In genomic region chr18:13216092-13216582, GRCh38 we compare ENCODE assay signal across 9 cellular contexts. TPM values are rescaled to one million over a fixed set of nuclear protein-coding genes. Genes with fewer than 3 reads are reported as not detected.
DNase-seq lines count a peak whose midpoint lies in the region; ATAC-seq, FAIRE-seq and TF ChIP-seq lines count a peak whose summit lies in the region.
"Had no signal": no experiment of that assay in that cellular context is flagged by ENCODE, and none has a peak within 500 bp of the region (broad histone marks: within the 10 kb centered on the region; RNA-seq: fewer than 3 reads in every experiment).

No MANE protein-coding gene starts in this region.

- no peak overlapping the region for H3K9ac ChIP-seq in mesendoderm (ENCODE audit: low read length)

- peak overlapping the region; percentile 98 for H3K4me3 Mint-ChIP-seq in CD4-positive, alpha-beta T cell

- no peaks in the 10 kb centered on the region for H3K36me3 ChIP-seq in mesendoderm (ENCODE audit: control insufficient read depth, insufficient read depth, low read length)

- WGBS in mesendoderm (ENCODE audit: extremely low coverage, insufficient coverage, low lambda C conversion rate), result no CpG with 5 or more reads among the region's 8 CpGs

- H3K4me2 ChIP-seq in mesendoderm (ENCODE audit: low read length), result no peak overlapping the region
- H3K4me2 ChIP-seq: PC-9 had no signal

- no peaks in the 10 kb centered on the region for H3K4me1 ChIP-seq in mesendoderm (ENCODE audit: control insufficient read depth, low read depth, low read length)

- H3K9me3 ChIP-seq in CD4-positive, alpha-beta T cell (ENCODE audit: control insufficient read depth, low read length), result no peaks in the 10 kb centered on the region

- peaks cover 35% of the 10 kb centered on the region for H3K4me1 Mint-ChIP-seq in CD4-positive, alpha-beta T cell (ENCODE audit: low read depth)

- no peak overlapping the region for H2BK15ac ChIP-seq in mesendoderm (replicated peaks; ENCODE audit: low read depth)

- no peaks in the 10 kb centered on the region for H3K9me3 Mint-ChIP-seq in CD4-positive, alpha-beta T cell

- H3K4me3 ChIP-seq in HFF-Myc (replicated peaks; ENCODE audit: low read depth, low read length) (no peak overlapping the region), mesendoderm (ENCODE audit: low read length) (no peak overlapping the region)
- H3K4me3 ChIP-seq: PC-9 had no signal

- peak; percentile 81 for TF ChIP-seq CTCF in CD4-positive, alpha-beta T cell (IDR thresholded peaks at IDR 0.05)
- TF ChIP-seq CTCF in HFF-Myc (IDR thresholded peaks at IDR 0.05; ENCODE audit: low read depth, low read length, missing control alignments), result peak; percentile 60

- H3K27ac Mint-ChIP-seq in CD4-positive, alpha-beta T cell, result peak overlapping the region; percentile 90

- peak overlapping the region; percentile 15 for H3K27ac ChIP-seq in CD4-positive, alpha-beta T cell (ENCODE audit: low read depth, low read length)
- no peak overlapping the region for H3K27ac ChIP-seq in mesendoderm (ENCODE audit: low read depth, low read length)
- H3K27ac ChIP-seq: PC-9 had no signal

- H3K23ac ChIP-seq in mesendoderm (ENCODE audit: low read length), result no peak overlapping the region

- no peak overlapping the region for H3K18ac ChIP-seq in mesendoderm (ENCODE audit: low read length)

- peak; percentile 48 for FAIRE-seq in endometrium (lab: Jason Lieb, UNC)

- H3K36me3 Mint-ChIP-seq in CD4-positive, alpha-beta T cell (ENCODE audit: low read depth), result peaks cover 7% of the 10 kb centered on the region

- peaks cover 5% of the 10 kb centered on the region for H3K27me3 ChIP-seq in CD4-positive, alpha-beta T cell (ENCODE audit: control insufficient read depth, insufficient read depth, low read length)
- no peaks in the 10 kb centered on the region for H3K27me3 ChIP-seq in mesendoderm (ENCODE audit: insufficient read depth, low read length, poor library complexity)

- intact Hi-C loops in CD4-positive, alpha-beta T cell (cut with DNase I, micrococcal nuclease), result loop anchor here (1.0 to 10.0 kb wide), 13 partner anchors 51 to 586 kb away; partner anchors contain the start of genes FAM210A (in 2 of the 2) and RNMT (in 2 of the 2)

- H3K27me3 Mint-ChIP-seq in CD4-positive, alpha-beta T cell, result peaks cover 9% of the 10 kb centered on the region

- no peaks in the 10 kb centered on the region for H3K79me2 ChIP-seq in mesendoderm (ENCODE audit: control insufficient read depth, insufficient read depth, low read length)

- POLR2A ChIA-PET in CD4-positive, alpha-beta T cell (lab: Charles Lee), result interaction anchor here (0.7 to 1.9 kb wide), 17 partner anchors 51 to 513 kb away, joined by 3 to 12 read pairs (median 4); partner anchors contain the start of genes FAM210A and RNMT

- CTCF ChIA-PET in CD4-positive, alpha-beta T cell (lab: Charles Lee), result interaction anchor here (0.6 to 1.9 kb wide), 23 partner anchors 9 to 415 kb away, joined by 3 to 7 read pairs (median 3); no protein-coding TSS in a partner anchor

- H2AK5ac ChIP-seq in mesendoderm (ENCODE audit: low read length), result no peak overlapping the region

- DNase-seq in CD4-positive, alpha-beta T cell, result peak; percentile 30 to 61 (median 44)
- DNase-seq in HFF-Myc (ENCODE audit: extremely low read depth, low read depth) (peak; percentile 27), NCI-H82 treated with DMSO at 0.1 percent for 48 hours (lab: John Stamatoyannopoulos, UW; ENCODE audit: unreplicated experiment) (peak; percentile 24), mesendoderm (peak; percentile 79)
- DNase-seq in activated CD8-positive, alpha-beta memory T cell treated with anti-CD3 and anti-CD28 coated beads, Interleukin-2, amount 50 U/mL, for 1 hour (ENCODE audit: extremely low read depth), result peak; percentile 28
- peak; percentile 60 for DNase-seq in stimulated activated naive CD8-positive, alpha-beta T cell treated with anti-CD3 and anti-CD28 coated beads, Interleukin-15, Interleukin-2, amounts not matched to agents 100 U/mL and 50 U/mL, for 24 hours

- peak; percentile 57 for ATAC-seq in CD4-positive, alpha-beta T cell (ENCODE audit: poor library complexity)
- ATAC-seq in stimulated activated naive CD8-positive, alpha-beta T cell treated with anti-CD3 and anti-CD28 coated beads, Interleukin-15, Interleukin-2, amounts not matched to agents 100 U/mL and 50 U/mL, for 24 hours, result peak; percentile 71
- no peak for ATAC-seq in GM21526 (IDR thresholded peaks at IDR 0.05; ENCODE audit: low FRiP score, unreplicated experiment)

- H4K8ac ChIP-seq in mesendoderm (ENCODE audit: low read depth, low read length), result no peak overlapping the region

- no peak overlapping the region for H4K5ac ChIP-seq in mesendoderm (ENCODE audit: low read length)

- no peak overlapping the region for H3K56ac ChIP-seq in mesendoderm (ENCODE audit: low read length)

- H2BK5ac ChIP-seq in mesendoderm (ENCODE audit: low read length), result no peak overlapping the region

- no peaks in the 10 kb centered on the region for H3K79me1 ChIP-seq in mesendoderm (ENCODE audit: low read length)

- H2BK120ac ChIP-seq in mesendoderm (ENCODE audit: low read depth, low read length), result no peak overlapping the region

- no peak overlapping the region for H3K4ac ChIP-seq in mesendoderm (ENCODE audit: low read depth, low read length)

RNA-seq across cellular contexts. Expression of gene LDLRAD4, which starts 2.4 kb away (rescaled TPM):
- total RNA-seq in CD4-positive, alpha-beta T cell, result 10 to 100 TPM; 51.9 to 52.7 TPM
- polyA plus RNA-seq in mesendoderm (2013, experiment 1 of 2), result 1.5 TPM
- polyA plus RNA-seq in mesendoderm (2013, experiment 2 of 2), result 1.7 TPM

Comparison
In these comparisons a context has a peak if more than half of its experiments do, and no peak if none do; other contexts are left out.
1. DNase-seq: peak in every context shown above with its lines; median percentile 79 in mesendoderm; 60 in stimulated activated naive CD8-positive, alpha-beta T cell treated with anti-CD3 and anti-CD28 coated beads, Interleukin-15, Interleukin-2, amounts not matched to agents 100 U/mL and 50 U/mL, for 24 hours; 44 in CD4-positive, alpha-beta T cell; 28 in activated CD8-positive, alpha-beta memory T cell treated with anti-CD3 and anti-CD28 coated beads, Interleukin-2, amount 50 U/mL, for 1 hour; 27 in HFF-Myc; 24 in NCI-H82 treated with DMSO at 0.1 percent for 48 hours.